33 cellular contexts compared by ENCODE assay signal in the genomic region with DNA sequence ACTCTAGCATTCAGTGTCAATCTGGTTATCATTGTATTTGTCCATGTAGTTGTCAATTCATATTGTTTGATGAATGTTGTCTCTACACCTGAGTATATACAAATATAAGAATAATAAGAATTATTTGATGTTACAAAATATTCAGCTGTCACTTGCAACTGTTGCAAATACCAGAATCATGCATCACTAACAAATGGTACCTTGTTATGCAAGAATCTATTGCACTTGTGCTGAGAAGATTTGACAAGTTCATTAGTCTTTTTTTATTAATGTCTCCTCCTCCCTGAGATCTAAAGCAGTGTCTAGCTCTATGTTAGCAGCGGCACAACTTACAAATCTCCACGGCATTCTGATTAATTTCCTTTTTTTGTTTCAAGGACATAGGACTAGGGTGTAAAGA.
"Had no signal": no experiment of that assay in that cellular context is flagged by ENCODE, and none has a peak within 500 bp of the region (broad histone marks: within the 10 kb centered on the region; RNA-seq: fewer than 3 reads in every experiment).

No MANE protein-coding gene starts in this region.

- H3K27ac ChIP-seq: ascending aorta, breast epithelium, cardiac muscle cell, colonic mucosa, esophagus muscularis mucosa, gastroesophageal sphincter, heart right ventricle, WERI-Rb-1 had no signal

- H3K27me3 Mint-ChIP-seq: brain had no signal

- H3K4me1 Mint-ChIP-seq: activated B cell treated with CpG ODN at 0.5 μM for 24 hours; activated CD8-positive, alpha-beta memory T cell treated with anti-CD3 and anti-CD28 coated beads, Interleukin-2, amount 10 ng/mL, durations not matched to agents 7 days and 5 days; activated naive CD4-positive, alpha-beta T cell treated with anti-CD3 and anti-CD28 coated beads, Interleukin-2, amount 10 ng/mL, durations not matched to agents 7 days and 5 days; brain; T-helper 17 cell had no signal

- ATAC-seq: activated CD4-positive, CD25-positive, alpha-beta regulatory T cell treated with anti-CD3 and anti-CD28 coated beads, Interleukin-2, amount 50 U/mL, for 24 hours; activated CD8-positive, alpha-beta memory T cell treated with anti-CD3 and anti-CD28 coated beads, Interleukin-2, amount 10 ng/mL, durations not matched to agents 7 days and 5 days; activated CD8-positive, alpha-beta T cell treated with anti-CD3 and anti-CD28 coated beads for 36 hours; gastroesophageal sphincter; heart right ventricle; T-helper 17 cell had no signal

- H3K9me3 Mint-ChIP-seq: activated B cell treated with CpG ODN at 0.5 μM for 24 hours; activated CD8-positive, alpha-beta T cell treated with anti-CD3 and anti-CD28 coated beads for 36 hours; activated naive CD4-positive, alpha-beta T cell treated with anti-CD3 and anti-CD28 coated beads, Interleukin-2, amount 10 ng/mL, durations not matched to agents 7 days and 5 days; activated T-helper 1 cell treated with anti-CD3 and anti-CD28 coated beads, Interleukin-12 subunit alpha, Interleukin-12 subunit beta, Interleukin-2, Interleukin-4 antibody, amounts not matched to agents 30 ng/mL and 10 ng/mL and 1 ng/mL, durations not matched to agents 14 hours and 24 hours and 36 hours; brain; T-helper 2 cell treated with Interferon-gamma antibody and Interleukin-4, amounts not matched to agents 5 μg/mL and 100 μg/mL, for 36 hours had no signal

- H3K9me3 ChIP-seq: ascending aorta, breast epithelium, colonic mucosa, esophagus muscularis mucosa, gastroesophageal sphincter, heart right ventricle had no signal

- H3K27me3 ChIP-seq: ascending aorta, breast epithelium, cardiac muscle cell, colonic mucosa, esophagus muscularis mucosa, gastroesophageal sphincter, heart right ventricle had no signal

- H3K36me3 ChIP-seq: ascending aorta, breast epithelium, cardiac muscle cell, colonic mucosa, esophagus muscularis mucosa, gastroesophageal sphincter, heart right ventricle, WERI-Rb-1 had no signal

- H3K36me3 Mint-ChIP-seq: activated CD8-positive, alpha-beta memory T cell treated with anti-CD3 and anti-CD28 coated beads, Interleukin-2, amount 10 ng/mL, durations not matched to agents 7 days and 5 days; activated naive CD4-positive, alpha-beta T cell treated with anti-CD3 and anti-CD28 coated beads, Interleukin-2, amount 10 ng/mL, durations not matched to agents 7 days and 5 days; brain had no signal

- H3K27ac Mint-ChIP-seq: activated B cell treated with CpG ODN at 0.5 μM for 24 hours; activated CD8-positive, alpha-beta memory T cell treated with anti-CD3 and anti-CD28 coated beads, Interleukin-2, amount 10 ng/mL, durations not matched to agents 7 days and 5 days; activated CD8-positive, alpha-beta T cell treated with anti-CD3 and anti-CD28 coated beads for 36 hours; activated naive CD4-positive, alpha-beta T cell treated with anti-CD3 and anti-CD28 coated beads, Interleukin-2, amount 10 ng/mL, durations not matched to agents 7 days and 5 days; activated naive CD8-positive, alpha-beta T cell; activated T-helper 1 cell treated with anti-CD3 and anti-CD28 coated beads, Interleukin-12 subunit alpha, Interleukin-12 subunit beta, Interleukin-2, Interleukin-4 antibody, amounts not matched to agents 30 ng/mL and 10 ng/mL and 1 ng/mL, durations not matched to agents 14 hours and 24 hours and 36 hours; brain; T-helper 17 cell; T-helper 2 cell treated with Interferon-gamma antibody and Interleukin-4, amounts not matched to agents 5 μg/mL and 100 μg/mL, for 36 hours had no signal

- H3K4me3 ChIP-seq: ascending aorta, breast epithelium, cardiac muscle cell, colonic mucosa, esophagus muscularis mucosa, gastroesophageal sphincter, heart right ventricle had no signal

- DNase-seq: activated B cell treated with CpG ODN at 0.5 μM for 24 hours; activated CD4-positive, alpha-beta T cell treated with anti-CD3 and anti-CD28 coated beads for 48 hours; activated CD4-positive, alpha-beta T cell treated with anti-CD3 and anti-CD28 coated beads, Interleukin-2, amount 50 U/mL, for 1 hour; activated CD4-positive, alpha-beta T cell treated with anti-CD3 and anti-CD28 coated beads, Interleukin-2, amount 50 U/mL, for 48 hours; activated CD8-positive, alpha-beta memory T cell treated with anti-CD3 and anti-CD28 coated beads, Interleukin-2, amount 10 ng/mL, durations not matched to agents 7 days and 5 days; activated CD8-positive, alpha-beta memory T cell treated with anti-CD3 and anti-CD28 coated beads, Interleukin-2, amount 50 U/mL, for 4 hours; activated CD8-positive, alpha-beta T cell treated with anti-CD3 and anti-CD28 coated beads for 36 hours; activated gamma-delta T cell; activated naive CD4-positive, alpha-beta T cell; activated naive CD4-positive, alpha-beta T cell treated with anti-CD3 and anti-CD28 coated beads, Interleukin-2, amount 10 ng/mL, durations not matched to agents 7 days and 5 days; activated T-cell treated with anti-CD3 and anti-CD28 coated beads, Interleukin-2, amount 50 U/mL, for 1 hour; activated T-cell treated with anti-CD3 and anti-CD28 coated beads, Interleukin-2, amount 50 U/mL, for 48 hours; central memory CD4-positive, alpha-beta T cell; cerebellar nuclear complex; colonic mucosa; effector CD8-positive, alpha-beta T cell; erythroblast; foreskin melanocyte; heart right ventricle; T-helper 1 cell; T-helper 17 cell; T1000; WERI-Rb-1 had no signal

- H3K4me3 Mint-ChIP-seq: activated B cell treated with CpG ODN at 0.5 μM for 24 hours; activated CD8-positive, alpha-beta memory T cell treated with anti-CD3 and anti-CD28 coated beads, Interleukin-2, amount 10 ng/mL, durations not matched to agents 7 days and 5 days; activated CD8-positive, alpha-beta T cell treated with anti-CD3 and anti-CD28 coated beads for 36 hours; activated naive CD4-positive, alpha-beta T cell treated with anti-CD3 and anti-CD28 coated beads, Interleukin-2, amount 10 ng/mL, durations not matched to agents 7 days and 5 days; activated naive CD8-positive, alpha-beta T cell; activated T-helper 1 cell treated with anti-CD3 and anti-CD28 coated beads, Interleukin-12 subunit alpha, Interleukin-12 subunit beta, Interleukin-2, Interleukin-4 antibody, amounts not matched to agents 30 ng/mL and 10 ng/mL and 1 ng/mL, durations not matched to agents 14 hours and 24 hours and 36 hours; brain; T-helper 17 cell; T-helper 2 cell treated with Interferon-gamma antibody and Interleukin-4, amounts not matched to agents 5 μg/mL and 100 μg/mL, for 36 hours had no signal

- H3K4me1 ChIP-seq: ascending aorta, colonic mucosa, esophagus muscularis mucosa, gastroesophageal sphincter, heart right ventricle had no signal
